In genomic region chr9:71916834-71917534, GRCh38 we compare ENCODE assay signal across 8 cellular contexts. TPM values are rescaled to one million over a fixed set of nuclear protein-coding genes. Genes with fewer than 3 reads are reported as not detected.
DNase-seq lines count a peak whose midpoint lies in the region; ATAC-seq lines count a peak whose summit lies in the region.

No MANE protein-coding gene starts in this region.

- DNase-seq in left colon, result peak; percentile 24 to 60
- DNase-seq in NCI-H1930 (lab: John Stamatoyannopoulos, UW), result no peak
- no peak for DNase-seq in NK-92 treated with Interleukin-12 subunit alpha and Interleukin-12 subunit beta, amount 100 ng/mL, for 24 hours (lab: John Stamatoyannopoulos, UW)
- no peak for DNase-seq in NCI-H774 (lab: John Stamatoyannopoulos, UW)
- no peak for DNase-seq in Ammon's horn (ENCODE audit: low spot score)

- intact Hi-C loops in left colon (cut with DNase I, micrococcal nuclease), result no loop called here

- peak; percentile 76 for ATAC-seq in GM18909 (IDR thresholded peaks at IDR 0.05; ENCODE audit: poor library complexity, unreplicated experiment)
- ATAC-seq in GM21529 (IDR thresholded peaks at IDR 0.05; ENCODE audit: unreplicated experiment), result peak; percentile 91
- peak; percentile 53 for ATAC-seq in HG03280 (IDR thresholded peaks at IDR 0.05; ENCODE audit: unreplicated experiment)
- peak; percentile 98 for ATAC-seq in left colon

RNA-seq across cellular contexts. Expression of gene C9orf85, which starts 5.5 kb away (rescaled TPM):
- 10 to 100 TPM; 13.5 to 16.9 TPM for total RNA-seq in left colon

RNA-seq across cellular contexts. Expression of gene ABHD17B, which starts 6.0 kb away (rescaled TPM):
- 10 to 100 TPM; 28.1 to 33.2 TPM for total RNA-seq in left colon

Comparison
In these comparisons a context has a peak if more than half of its experiments do, and no peak if none do; other contexts are left out.
1. DNase-seq: peak in left colon (2 of 2); none in NCI-H1930 (0 of 2), NK-92 treated with Interleukin-12 subunit alpha and Interleukin-12 subunit beta, amount 100 ng/mL, for 24 hours (single experiment), NCI-H774 (single experiment) and Ammon's horn (single experiment).
2. Peak in every context shown above with its lines, with median percentiles within 50 percentile points of each other: ATAC-seq.